In the genomic region with DNA sequence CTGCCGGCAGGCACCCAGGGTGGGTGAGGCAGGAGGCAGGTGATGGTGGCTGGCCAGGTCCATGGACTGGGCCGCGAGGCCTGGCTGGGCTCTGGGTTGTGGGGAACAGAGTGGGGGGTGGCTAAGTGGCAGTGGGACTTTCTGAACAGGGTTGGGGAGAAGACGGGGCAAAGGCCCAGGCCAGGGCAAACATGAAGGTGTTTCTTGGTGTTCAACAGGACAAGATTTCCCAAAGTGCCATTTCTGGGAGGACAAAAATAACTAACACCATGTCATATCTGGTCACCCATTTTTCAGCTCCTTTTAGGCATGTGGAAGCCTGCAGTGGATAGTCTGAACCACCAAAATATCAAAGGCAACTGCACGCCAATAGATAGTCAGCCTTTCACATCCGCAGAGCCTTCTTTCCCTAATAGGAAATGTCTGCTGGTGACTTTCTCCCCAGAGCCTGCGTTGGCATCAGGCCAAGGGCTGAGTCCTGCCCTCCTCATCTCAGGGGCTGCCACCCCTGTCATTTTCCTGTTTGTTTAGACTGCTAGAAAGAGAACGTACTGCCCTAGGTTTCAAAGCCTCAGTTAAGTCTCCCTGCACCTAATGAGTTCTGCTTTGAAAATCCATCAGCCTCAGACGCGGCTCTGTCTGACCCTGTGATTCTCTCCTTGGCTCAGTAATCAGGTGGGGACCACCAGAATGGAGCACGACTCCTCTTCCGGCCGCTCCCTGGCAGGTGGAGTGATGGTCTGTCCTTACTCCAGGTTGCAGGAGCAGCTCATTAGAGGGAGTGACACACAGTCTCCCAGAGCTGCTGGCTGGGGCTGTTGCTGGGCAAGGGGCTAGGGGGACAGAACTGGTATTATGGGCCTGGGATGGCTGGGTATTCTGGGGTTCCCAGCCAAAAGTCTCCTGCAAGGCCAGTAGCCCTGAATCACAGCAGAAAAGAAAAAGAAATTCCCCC, we compare ENCODE assay signal across 16 cellular contexts. TPM values are rescaled to one million over a fixed set of nuclear protein-coding genes. Genes with fewer than 3 reads are reported as not detected.
DNase-seq lines count a peak whose midpoint lies in the region; ATAC-seq and TF ChIP-seq lines count a peak whose summit lies in the region.
"Had no signal": no experiment of that assay in that cellular context is flagged by ENCODE, and none has a peak within 500 bp of the region (broad histone marks: within the 10 kb centered on the region; RNA-seq: fewer than 3 reads in every experiment).

No MANE protein-coding gene starts in this region.

- H3K36me3 ChIP-seq in gastroesophageal sphincter (no peaks in the 10 kb centered on the region), stomach smooth muscle (ENCODE audit: control insufficient read depth in 2 of 2, insufficient read depth in 2 of 2, low read length in 2 of 2) (no peaks in the 10 kb centered on the region)
- H3K36me3 ChIP-seq: Peyer's patch had no signal

- 60 to 64% methylated on average over 1 to 3 of the region's 13 CpGs for WGBS in gastroesophageal sphincter (ENCODE audit: low coverage in 1 of 2), 2 donors

- ATAC-seq in Right ventricle myocardium inferior, result peak; percentile 39
- no peak for ATAC-seq in left cardiac atrium
- ATAC-seq in gastroesophageal sphincter, result no peak
- no peak for ATAC-seq in GM19328 (IDR thresholded peaks at IDR 0.05; ENCODE audit: unreplicated experiment)
- no peak for ATAC-seq in GM19463 (IDR thresholded peaks at IDR 0.05; ENCODE audit: unreplicated experiment)
- ATAC-seq: A549 had no signal

- H3K27ac ChIP-seq in gastroesophageal sphincter (peak overlapping the region in 3 of 4 donors; percentile 18 to 76 (median 74)), stomach smooth muscle (ENCODE audit: low read length) (peak overlapping the region; percentile 31)
- H3K27ac ChIP-seq: A549, Peyer's patch had no signal

- H3K9ac ChIP-seq in stomach smooth muscle (ENCODE audit: low read length in 2 of 2), result no peak overlapping the region

- TF ChIP-seq POLR2A in gastroesophageal sphincter (IDR thresholded peaks at IDR 0.05), result no peak

- H3K9me3 ChIP-seq in gastroesophageal sphincter, result no peaks in the 10 kb centered on the region
- peaks cover 0 to 3% of the 10 kb centered on the region in 2 donors for H3K9me3 ChIP-seq in stomach smooth muscle (ENCODE audit: control insufficient read depth in 2 of 2, low read length in 2 of 2)
- H3K9me3 ChIP-seq: A549, Peyer's patch had no signal

- intact Hi-C loops in Right ventricle myocardium inferior (cut with DNase I), result no loop called here
- intact Hi-C loops in left cardiac atrium (cut with DNase I), result no loop called here

- H3K4me1 ChIP-seq in gastroesophageal sphincter, result peaks cover 0 to 28% (median 9%) of the 10 kb centered on the region in 3 donors
- H3K4me1 ChIP-seq in stomach smooth muscle (ENCODE audit: control insufficient read depth, insufficient read depth, low read length), result peaks cover 31% of the 10 kb centered on the region
- H3K4me1 ChIP-seq: A549, Peyer's patch had no signal

- H3K4me3 ChIP-seq in gastroesophageal sphincter (no peak overlapping the region), stomach smooth muscle (ENCODE audit: low read length in 2 of 2) (no peak overlapping the region)
- H3K4me3 ChIP-seq: A549, Peyer's patch had no signal

- H3K27me3 ChIP-seq in gastroesophageal sphincter (no peaks in the 10 kb centered on the region), stomach smooth muscle (ENCODE audit: control insufficient read depth in 1 of 2, insufficient read depth in 2 of 2, low read length in 2 of 2) (no peaks in the 10 kb centered on the region)
- H3K27me3 ChIP-seq: Peyer's patch had no signal

- DNase-seq in Right ventricle myocardium inferior (ENCODE audit: missing footprints), result no peak
- no peak for DNase-seq in left cardiac atrium
- peak; percentile 48 for DNase-seq in NCI-H345 treated with DMSO at 0.1 percent for 48 hours (lab: John Stamatoyannopoulos, UW; ENCODE audit: unreplicated experiment)
- no peak for DNase-seq in DMS114 treated with DMSO at 0.1 percent for 48 hours (lab: John Stamatoyannopoulos, UW; ENCODE audit: unreplicated experiment)
- DNase-seq: activated CD4-positive, CD25-positive, alpha-beta regulatory T cell treated with anti-CD3 and anti-CD28 coated beads, Interleukin-2, amount 50 U/mL, for 72 hours; activated naive CD4-positive, alpha-beta T cell treated with anti-CD3 and anti-CD28 coated beads, Interleukin-2, amount 50 U/mL, for 16 hours; stimulated activated CD4-positive, alpha-beta T cell treated with anti-CD3 and anti-CD28 coated beads, Interleukin-2, amount 100 ng/mL, for 48 hours; stimulated activated CD8-positive, alpha-beta memory T cell treated with anti-CD3 and anti-CD28 coated beads, Interleukin-4, amount 100 ng/mL, for 48 hours had no signal

- no peak for TF ChIP-seq CTCF in gastroesophageal sphincter (IDR thresholded peaks at IDR 0.05)

- no peak for TF ChIP-seq EP300 in gastroesophageal sphincter (IDR thresholded peaks at IDR 0.05)

RNA-seq across cellular contexts. Expression of gene STUM, which starts 27.1 kb away (rescaled TPM):
- 1.4 TPM for total RNA-seq in Right ventricle myocardium inferior
- total RNA-seq in left cardiac atrium, result 1 to 10 TPM in 1 of 2 donors, under 1 TPM in 1; 0.42 to 1.5 TPM
- total RNA-seq in gastroesophageal sphincter, result 1 to 10 TPM; 2.8 to 9.1 (median 4.5) TPM
- total RNA-seq: fibroblast of lung, HT1080 had no signal
